Comparison of ENCODE assay signal across 1 cellular context in genomic region chr12:24928131-24928530, GRCh38.
TF ChIP-seq lines count a peak whose summit lies in the region.

No MANE protein-coding gene starts in this region.

TF ChIP-seq in H1, 55 proteins besides CTCF, POLR2A, EP300 and RAD21:
- TF ChIP-seq CBX8 (IDR thresholded peaks at IDR 0.05; ENCODE audit: borderline replicate concordance, low read depth, low read length): no peak
- TF ChIP-seq BCL11A (IDR thresholded peaks at IDR 0.05; ENCODE audit: low read depth in 2 of 2, low read length in 2 of 2): peak in 1 of 2 experiments; percentile 58
- no peak for TF ChIP-seq GABPA (IDR thresholded peaks at IDR 0.05; ENCODE audit: borderline replicate concordance, insufficient read depth, low read length)
- TF ChIP-seq GTF2F1 (IDR thresholded peaks at IDR 0.05; ENCODE audit: borderline replicate concordance, low read depth, low read length): no peak
- TF ChIP-seq CHD1 (IDR thresholded peaks at IDR 0.05; ENCODE audit: low read depth, low read length): no peak
- TF ChIP-seq CHD2 (IDR thresholded peaks at IDR 0.05; ENCODE audit: low read length): no peak
- TF ChIP-seq TAF7 (optimal IDR thresholded peaks at IDR 0.05; ENCODE audit: borderline replicate concordance, low read depth, low read length): no peak
- no peak for TF ChIP-seq NRF1 (IDR thresholded peaks at IDR 0.05; ENCODE audit: low read depth, low read length)
- no peak for TF ChIP-seq ZNF274 (IDR thresholded peaks at IDR 0.05; ENCODE audit: borderline replicate concordance, extremely low read depth, low read length)
- no peak for TF ChIP-seq USF2 (IDR thresholded peaks at IDR 0.05; ENCODE audit: low read length)
- TF ChIP-seq RBBP5 (IDR thresholded peaks at IDR 0.05; ENCODE audit: borderline replicate concordance, low read depth, low read length): no peak
- no peak for TF ChIP-seq CREB1 (IDR thresholded peaks at IDR 0.05)
- no peak for TF ChIP-seq MAX (IDR thresholded peaks at IDR 0.05)
- no peak for TF ChIP-seq FOSL1 (IDR thresholded peaks at IDR 0.05; ENCODE audit: insufficient read depth, low read depth, low read length)
- 0 out of 2 replicates have a peak, but pooled peaks have one; percentile 13 for TF ChIP-seq SP1 (IDR thresholded peaks at IDR 0.05; ENCODE audit: low read depth, low read length)
- no peak for TF ChIP-seq HDAC6 (IDR thresholded peaks at IDR 0.05; ENCODE audit: low read depth, low read length)
- TF ChIP-seq MAFK (IDR thresholded peaks at IDR 0.05; ENCODE audit: low read depth, low read length): no peak
- no peak for TF ChIP-seq YY1 (IDR thresholded peaks at IDR 0.05; ENCODE audit: low read depth, low read length)
- no peak for TF ChIP-seq ATF2 (IDR thresholded peaks at IDR 0.05; ENCODE audit: low read length)
- TF ChIP-seq EGR1 (IDR thresholded peaks at IDR 0.05; ENCODE audit: borderline replicate concordance, low read depth, low read length): no peak
- peak; percentile 16; the same call in 1 of the 2 replicates for TF ChIP-seq KDM1A (IDR thresholded peaks at IDR 0.05; ENCODE audit: borderline replicate concordance, low read length)
- TF ChIP-seq TEAD4 (IDR thresholded peaks at IDR 0.05; ENCODE audit: low read depth, low read length): no peak
- TF ChIP-seq RXRA (IDR thresholded peaks at IDR 0.05; ENCODE audit: insufficient read depth, low read depth, low read length): no peak
- TF ChIP-seq HDAC2 (IDR thresholded peaks at IDR 0.05; ENCODE audit: borderline replicate concordance in 1 of 2, low read depth in 2 of 2, low read length in 2 of 2): no peak
- no peak for TF ChIP-seq SRF (IDR thresholded peaks at IDR 0.05; ENCODE audit: low read depth, low read length)
- TF ChIP-seq POU5F1 (IDR thresholded peaks at IDR 0.05; ENCODE audit: low read depth, low read length): peak; percentile 66; the same call in 1 of the 2 replicates
- TF ChIP-seq BRCA1 (IDR thresholded peaks at IDR 0.05; ENCODE audit: low read depth, low read length): no peak
- TF ChIP-seq CHD7 (IDR thresholded peaks at IDR 0.05; ENCODE audit: insufficient replicate concordance, low read length): no peak
- no peak for TF ChIP-seq POLR2AphosphoS5 (IDR thresholded peaks at IDR 0.05; ENCODE audit: low read depth, low read length)
- TF ChIP-seq RNF2 (IDR thresholded peaks at IDR 0.05; ENCODE audit: borderline replicate concordance, low read depth, low read length, missing control alignments, poor library complexity, severe bottlenecking): no peak
- TF ChIP-seq SUZ12 (IDR thresholded peaks at IDR 0.05; ENCODE audit: low read length): no peak
- TF ChIP-seq KDM4A (IDR thresholded peaks at IDR 0.05; ENCODE audit: low read depth, low read length, severe bottlenecking): no peak
- no peak for TF ChIP-seq KDM5A (IDR thresholded peaks at IDR 0.05; ENCODE audit: low read length)
- no peak for TF ChIP-seq NANOG (IDR thresholded peaks at IDR 0.05; ENCODE audit: insufficient read depth, low read depth, low read length, poor library complexity, severe bottlenecking)
- TF ChIP-seq CBX5 (IDR thresholded peaks at IDR 0.05; ENCODE audit: low read depth, low read length): no peak
